ENCODE assay signal across 22 cellular contexts in genomic region chr1:221549815-221550214, GRCh38.
"Had no signal": no experiment of that assay in that cellular context is flagged by ENCODE, and none has a peak within 500 bp of the region (broad histone marks: within the 10 kb centered on the region; RNA-seq: fewer than 3 reads in every experiment).

No MANE protein-coding gene starts in this region.

- FAIRE-seq: colon had no signal

- DNase-seq: effector memory CD8-positive, alpha-beta T cell; gastrocnemius medialis; islet precursor cell; left lung; mesendoderm; naive B cell; posterior cingulate gyrus; right cardiac atrium; stimulated activated CD4-positive, alpha-beta T cell treated with anti-CD3 and anti-CD28 coated beads, Interleukin-4, amount 100 ng/mL, for 1 hour; stimulated activated CD8-positive, alpha-beta memory T cell treated with anti-CD3 and anti-CD28 coated beads, Interleukin-4, amount 100 ng/mL, for 48 hours; stimulated activated naive CD8-positive, alpha-beta T cell treated with anti-CD3 and anti-CD28 coated beads, Interleukin-15, Interleukin-2, amounts not matched to agents 100 U/mL and 50 U/mL, for 24 hours; thyroid gland; upper lobe of left lung; uterus had no signal

- H3K27ac ChIP-seq: epithelial cell of prostate, esophagus muscularis mucosa, gastrocnemius medialis, left lung, suprapubic skin, thyroid gland, upper lobe of left lung, uterus had no signal

- H3K27me3 ChIP-seq: esophagus muscularis mucosa, gastrocnemius medialis, left lung, suprapubic skin, thyroid gland, upper lobe of left lung, uterus had no signal

- H3K36me3 Mint-ChIP-seq: naive B cell; stimulated activated effector memory CD8-positive, alpha-beta T cell treated with anti-CD3 and anti-CD28 coated beads, Interleukin-12 subunit alpha, Interleukin-12 subunit beta, amount 100 ng/mL, for 72 hours had no signal

- H3K27ac Mint-ChIP-seq: dendritic cell treated with granulocyte-macrophage colony-stimulating factor and Interleukin-4, amounts not matched to agents 40 ng/mL and 50 ng/mL, for 4 days; effector memory CD8-positive, alpha-beta T cell; naive B cell; nephron; stimulated activated effector memory CD8-positive, alpha-beta T cell treated with anti-CD3 and anti-CD28 coated beads, Interleukin-12 subunit alpha, Interleukin-12 subunit beta, amount 100 ng/mL, for 72 hours had no signal

- H3K27me3 Mint-ChIP-seq: dendritic cell treated with granulocyte-macrophage colony-stimulating factor and Interleukin-4, amounts not matched to agents 40 ng/mL and 50 ng/mL, for 4 days; effector memory CD8-positive, alpha-beta T cell; naive B cell had no signal

- H3K36me3 ChIP-seq: esophagus muscularis mucosa, gastrocnemius medialis, left lung, suprapubic skin, thyroid gland, upper lobe of left lung, uterus had no signal

- H3K4me1 ChIP-seq: gastrocnemius medialis, left lung, suprapubic skin, upper lobe of left lung, uterus had no signal

- H3K4me3 Mint-ChIP-seq: dendritic cell treated with granulocyte-macrophage colony-stimulating factor and Interleukin-4, amounts not matched to agents 40 ng/mL and 50 ng/mL, for 4 days; effector memory CD8-positive, alpha-beta T cell; naive B cell; nephron; stimulated activated effector memory CD8-positive, alpha-beta T cell treated with anti-CD3 and anti-CD28 coated beads, Interleukin-12 subunit alpha, Interleukin-12 subunit beta, amount 100 ng/mL, for 72 hours had no signal

- H3K9me3 ChIP-seq: esophagus muscularis mucosa, gastrocnemius medialis, left lung, suprapubic skin, thyroid gland, upper lobe of left lung, uterus had no signal

- H3K9me3 Mint-ChIP-seq: effector memory CD8-positive, alpha-beta T cell; stimulated activated effector memory CD8-positive, alpha-beta T cell treated with anti-CD3 and anti-CD28 coated beads, Interleukin-12 subunit alpha, Interleukin-12 subunit beta, amount 100 ng/mL, for 72 hours had no signal

- H3K4me3 ChIP-seq: esophagus muscularis mucosa, gastrocnemius medialis, left lung, lung, suprapubic skin, thyroid gland, upper lobe of left lung, uterus had no signal

- H3K4me1 Mint-ChIP-seq: nephron; stimulated activated effector memory CD8-positive, alpha-beta T cell treated with anti-CD3 and anti-CD28 coated beads, Interleukin-12 subunit alpha, Interleukin-12 subunit beta, amount 100 ng/mL, for 72 hours had no signal

- ATAC-seq: effector memory CD8-positive, alpha-beta T cell; gastrocnemius medialis; left lung; right cardiac atrium; stimulated activated effector memory CD8-positive, alpha-beta T cell treated with anti-CD3 and anti-CD28 coated beads, Interleukin-12 subunit alpha, Interleukin-12 subunit beta, amount 100 ng/mL, for 72 hours; stimulated activated naive CD8-positive, alpha-beta T cell treated with anti-CD3 and anti-CD28 coated beads, Interleukin-15, Interleukin-2, amounts not matched to agents 100 U/mL and 50 U/mL, for 24 hours had no signal
